ENCODE assay signal across 1 cellular context in genomic region chr15:95957854-95958253, GRCh38.
TF ChIP-seq lines count a peak whose summit lies in the region.

No MANE protein-coding gene starts in this region.

TF ChIP-seq in K562, 482 proteins besides CTCF, POLR2A, EP300 and RAD21 (continued from another document and continues in another):
- TF ChIP-seq MAFG (tag; conservative IDR thresholded peaks at IDR 0.05) (no peak), NELFE (IDR thresholded peaks at IDR 0.05; ENCODE audit: insufficient read depth, insufficient read length) (no peak), PBX2 (CRISPR knock-in tag; IDR thresholded peaks at IDR 0.05; ENCODE audit: low read depth) (no peak), PBX2 (tag; conservative IDR thresholded peaks at IDR 0.05; ENCODE audit: low read depth) (0 out of 2 replicates have a peak, but pooled peaks have one; percentile 13), HMG20A (CRISPR knock-in tag; conservative IDR thresholded peaks at IDR 0.05) (no peak), PHF21A (IDR thresholded peaks at IDR 0.05; ENCODE audit: borderline replicate concordance, low read depth) (no peak), DPF2 (IDR thresholded peaks at IDR 0.05) (0 out of 2 replicates have a peak, but pooled peaks have one; percentile 20), HIVEP1 (CRISPR knock-in tag; IDR thresholded peaks at IDR 0.05) (no peak), NR2F6 (CRISPR knock-in tag; IDR thresholded peaks at IDR 0.05) (no peak), RBM17 (IDR thresholded peaks at IDR 0.05; ENCODE audit: borderline replicate concordance, low read depth, low read length) (no peak), MEIS2 (IDR thresholded peaks at IDR 0.05; ENCODE audit: partially characterized antibody) (peak; percentile 79), BRF2 (IDR thresholded peaks at IDR 0.05; ENCODE audit: borderline replicate concordance, insufficient read depth, insufficient read length) (no peak), GTF2E2 (tag; IDR thresholded peaks at IDR 0.05) (no peak), SMC3 (conservative IDR thresholded peaks at IDR 0.05; ENCODE audit: insufficient read depth, low read depth, low read length) (no peak), JUND (IDR thresholded peaks at IDR 0.05; ENCODE audit: borderline replicate concordance, low read depth, low read length) (no peak), JUND (tag; IDR thresholded peaks at IDR 0.05; ENCODE audit: borderline replicate concordance, low read depth, low read length) (no peak), ZKSCAN8 (CRISPR knock-in tag; IDR thresholded peaks at IDR 0.05) (no peak), FOXA3 (CRISPR knock-in tag; conservative IDR thresholded peaks at IDR 0.05 in 1 of 2, IDR thresholded peaks at IDR 0.05 in 1 of 2) (no peak), PHF8 (IDR thresholded peaks at IDR 0.05; ENCODE audit: borderline replicate concordance, low read length) (no peak), TCF3 (CRISPR knock-in tag; IDR thresholded peaks at IDR 0.05) (no peak), RAD51 (IDR thresholded peaks at IDR 0.05; ENCODE audit: borderline replicate concordance, low read depth) (no peak), HDAC1 (IDR thresholded peaks at IDR 0.05) (0 out of 4 replicates have a peak, but pooled peaks of 1 of the 2 experiments have one; percentile 14), SMAD1 (IDR thresholded peaks at IDR 0.05; ENCODE audit: low read depth, low read length, partially characterized antibody) (no peak), EHMT2 (IDR thresholded peaks at IDR 0.05) (no peak), ZBTB11 (CRISPR knock-in tag; IDR thresholded peaks at IDR 0.05) (no peak), FOXO4 (CRISPR knock-in tag; IDR thresholded peaks at IDR 0.05) (no peak), ESRRB (CRISPR knock-in tag; IDR thresholded peaks at IDR 0.05; ENCODE audit: borderline replicate concordance) (no peak), TAL1 (IDR thresholded peaks at IDR 0.05) (peak; percentile 43; the same call in 1 of the 2 replicates), ZNF699 (CRISPR knock-in tag; IDR thresholded peaks at IDR 0.05; ENCODE audit: insufficient replicate concordance) (no peak), ARID1B (IDR thresholded peaks at IDR 0.05) (0 out of 2 replicates have a peak, but pooled peaks have one; percentile 32), MECOM (CRISPR knock-in tag; IDR thresholded peaks at IDR 0.05) (no peak), MAX (CRISPR knock-in tag; IDR thresholded peaks at IDR 0.05) (no peak), CBFA2T3 (IDR thresholded peaks at IDR 0.05) (peak; percentile 81), HINFP (tag; conservative IDR thresholded peaks at IDR 0.05; ENCODE audit: low read depth) (no peak), ESRRA (IDR thresholded peaks at IDR 0.05; ENCODE audit: borderline replicate concordance, low read depth) (no peak), ETV1 (tag; conservative IDR thresholded peaks at IDR 0.05; ENCODE audit: low read depth) (no peak), EGR1 (conservative IDR thresholded peaks at IDR 0.05) (peak; percentile 34; the same call in 1 of the 2 replicates), YY1 (IDR thresholded peaks at IDR 0.05; ENCODE audit: borderline replicate concordance in 1 of 3, control insufficient read depth in 1 of 3, extremely low read depth in 1 of 3, insufficient read depth in 3 of 3, insufficient read length in 1 of 3, insufficient replicate concordance in 2 of 3, low read depth in 1 of 3, low read length in 2 of 3) (no peak), ZFP91 (CRISPR knock-in tag; IDR thresholded peaks at IDR 0.05) (no peak), ZZZ3 (IDR thresholded peaks at IDR 0.05) (no peak), KLF13 (tag; IDR thresholded peaks at IDR 0.05; ENCODE audit: borderline replicate concordance, low read depth) (no peak), COPS2 (conservative IDR thresholded peaks at IDR 0.05) (no peak), PKNOX1 (IDR thresholded peaks at IDR 0.05) (peak; percentile 76), PHTF2 (CRISPR knock-in tag; IDR thresholded peaks at IDR 0.05) (no peak), SPI1 (IDR thresholded peaks at IDR 0.05; ENCODE audit: borderline replicate concordance, low read depth, low read length) (no peak), HNRNPUL1 (IDR thresholded peaks at IDR 0.05; ENCODE audit: low read length) (no peak), NCOA1 (IDR thresholded peaks at IDR 0.05; ENCODE audit: low read depth) (no peak), NFE2 (IDR thresholded peaks at IDR 0.05; ENCODE audit: low read depth) (no peak), CBFA2T2 (conservative IDR thresholded peaks at IDR 0.05) (peak; percentile 69), KDM5B (IDR thresholded peaks at IDR 0.05; ENCODE audit: insufficient replicate concordance, low read depth, low read length) (no peak), PCBP1 (IDR thresholded peaks at IDR 0.05; ENCODE audit: low read depth, low read length, poor library complexity, severe bottlenecking) (no peak), SMARCA4 (IDR thresholded peaks at IDR 0.05) (no peak), POLR2AphosphoS5 (IDR thresholded peaks at IDR 0.05; ENCODE audit: control insufficient read depth, insufficient read depth, low read depth, low read length) (peak; percentile 34; the same call in 1 of the 2 replicates), TRIM24 (IDR thresholded peaks at IDR 0.05) (peak; percentile 24 to 40; a peak in 2 of 4 replicates), ZBTB33 (CRISPR knock-in tag; IDR thresholded peaks at IDR 0.05) (peak; percentile 73), FOXP1 (CRISPR knock-in tag; IDR thresholded peaks at IDR 0.05) (no peak), PYGO2 (tag; IDR thresholded peaks at IDR 0.05) (no peak), SLC30A9 (CRISPR knock-in tag; IDR thresholded peaks at IDR 0.05) (no peak), CBX1 (IDR thresholded peaks at IDR 0.05; ENCODE audit: low read depth) (no peak), TFAM (CRISPR knock-in tag; conservative IDR thresholded peaks at IDR 0.05) (no peak), ZNF436 (CRISPR knock-in tag; IDR thresholded peaks at IDR 0.05) (no peak), FOXJ2 (tag; IDR thresholded peaks at IDR 0.05) (no peak), ATF7 (IDR thresholded peaks at IDR 0.05) (no peak), ADNP (tag; IDR thresholded peaks at IDR 0.05) (no peak), SMAD2 (IDR thresholded peaks at IDR 0.05; ENCODE audit: low read depth, low read length) (no peak)
